ENCODE assay signal across 1 cellular context in the genomic region with DNA sequence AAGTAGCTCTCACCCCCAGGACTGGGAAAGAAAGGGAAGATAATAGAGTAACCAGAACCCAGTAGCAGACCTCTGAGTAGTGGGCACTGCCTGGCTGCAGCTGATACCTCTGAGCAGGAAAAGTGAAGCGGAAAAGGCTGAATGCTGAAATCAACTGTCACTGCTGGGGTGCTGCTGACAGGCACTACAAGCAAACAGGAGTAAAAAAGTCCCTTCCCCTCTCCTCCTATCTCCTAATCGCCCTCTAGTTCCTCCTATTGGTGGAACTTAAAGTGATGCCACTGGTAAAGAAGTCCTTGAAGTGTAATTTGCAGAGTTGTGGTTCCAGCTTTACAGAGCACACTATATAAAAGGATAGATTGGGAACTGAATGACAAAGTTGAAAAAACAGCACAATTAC.
TF ChIP-seq lines count a peak whose summit lies in the region.

No MANE protein-coding gene starts in this region.

TF ChIP-seq in A549, 52 proteins besides CTCF, POLR2A, EP300 and RAD21 (continued from another document):
- TF ChIP-seq, protein P1, sequence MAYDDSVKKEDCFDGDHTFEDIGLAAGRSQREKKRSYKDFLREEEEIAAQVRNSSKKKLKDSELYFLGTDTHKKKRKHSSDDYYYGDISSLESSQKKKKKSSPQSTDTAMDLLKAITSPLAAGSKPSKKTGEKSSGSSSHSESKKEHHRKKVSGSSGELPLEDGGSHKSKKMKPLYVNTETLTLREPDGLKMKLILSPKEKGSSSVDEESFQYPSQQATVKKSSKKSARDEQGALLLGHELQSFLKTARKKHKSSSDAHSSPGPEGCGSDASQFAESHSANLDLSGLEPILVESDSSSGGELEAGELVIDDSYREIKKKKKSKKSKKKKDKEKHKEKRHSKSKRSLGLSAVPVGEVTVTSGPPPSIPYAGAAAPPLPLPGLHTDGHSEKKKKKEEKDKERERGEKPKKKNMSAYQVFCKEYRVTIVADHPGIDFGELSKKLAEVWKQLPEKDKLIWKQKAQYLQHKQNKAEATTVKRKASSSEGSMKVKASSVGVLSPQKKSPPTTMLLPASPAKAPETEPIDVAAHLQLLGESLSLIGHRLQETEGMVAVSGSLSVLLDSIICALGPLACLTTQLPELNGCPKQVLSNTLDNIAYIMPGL (CRISPR knock-in tag; IDR thresholded peaks at IDR 0.05; ENCODE audit: borderline replicate concordance) = no peak
- TF ChIP-seq JUNB (IDR thresholded peaks at IDR 0.05) = no peak
- TF ChIP-seq, protein P2, sequence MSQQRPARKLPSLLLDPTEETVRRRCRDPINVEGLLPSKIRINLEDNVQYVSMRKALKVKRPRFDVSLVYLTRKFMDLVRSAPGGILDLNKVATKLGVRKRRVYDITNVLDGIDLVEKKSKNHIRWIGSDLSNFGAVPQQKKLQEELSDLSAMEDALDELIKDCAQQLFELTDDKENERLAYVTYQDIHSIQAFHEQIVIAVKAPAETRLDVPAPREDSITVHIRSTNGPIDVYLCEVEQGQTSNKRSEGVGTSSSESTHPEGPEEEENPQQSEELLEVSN (IDR thresholded peaks at IDR 0.05; ENCODE audit: borderline replicate concordance, low read depth) = no peak
TF ChIP-seq in A549: peak in this region for 0.
